In the genomic region with DNA sequence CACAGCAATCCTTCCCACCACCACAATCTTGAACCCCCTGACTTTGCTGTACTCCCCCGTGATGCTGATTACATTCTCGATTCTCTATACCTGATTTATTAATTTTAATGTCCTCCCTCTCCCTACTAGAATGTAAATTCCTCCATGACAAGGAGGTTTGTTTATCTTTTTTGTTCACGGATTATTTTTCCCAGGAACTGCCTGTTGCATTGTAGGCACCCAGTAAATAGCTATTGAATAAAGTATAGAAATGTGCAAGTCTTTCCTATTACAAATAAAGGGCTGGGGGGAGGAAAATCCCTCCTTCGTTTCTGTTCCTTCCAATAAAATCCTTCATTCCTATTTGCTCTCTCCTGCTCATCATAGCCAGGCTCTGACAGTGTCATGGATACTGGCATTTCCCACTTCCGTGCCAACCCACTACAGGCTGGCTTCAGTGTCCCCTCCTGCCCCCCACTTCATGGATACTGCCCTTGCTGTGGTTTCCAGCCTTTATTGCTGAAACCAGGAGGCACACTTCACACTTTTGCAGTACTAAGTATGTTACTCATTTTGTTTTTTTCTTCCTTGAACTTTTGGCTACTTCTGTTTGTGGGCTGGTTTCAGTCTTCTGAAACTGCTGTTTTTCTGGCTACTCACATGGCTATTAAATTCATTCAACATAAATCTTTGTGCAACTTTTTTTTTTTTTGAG, we compare ENCODE assay signal across 11 cellular contexts. TPM values are rescaled to one million over a fixed set of nuclear protein-coding genes. Genes with fewer than 3 reads are reported as not detected.
DNase-seq lines count a peak whose midpoint lies in the region; ATAC-seq and TF ChIP-seq lines count a peak whose summit lies in the region.
"Had no signal": no experiment of that assay in that cellular context is flagged by ENCODE, and none has a peak within 500 bp of the region (broad histone marks: within the 10 kb centered on the region; RNA-seq: fewer than 3 reads in every experiment).

No MANE protein-coding gene starts in this region.

- H3K27ac Mint-ChIP-seq in CD4-positive, CD25-positive, alpha-beta regulatory T cell = peak overlapping the region in 2 of 3 donors; percentile 4 to 82
- H3K27ac Mint-ChIP-seq: activated naive CD4-positive, alpha-beta T cell treated with anti-CD3 and anti-CD28 coated beads, Interleukin-2, amount 10 ng/mL, durations not matched to agents 7 days and 5 days had no signal

- CTCF ChIA-PET in Panc1 (lab: Charles Lee) = no interaction called here

- H3K36me3 Mint-ChIP-seq in CD4-positive, CD25-positive, alpha-beta regulatory T cell = no peaks in the 10 kb centered on the region
- H3K36me3 Mint-ChIP-seq: activated naive CD4-positive, alpha-beta T cell treated with anti-CD3 and anti-CD28 coated beads, Interleukin-2, amount 10 ng/mL, durations not matched to agents 7 days and 5 days had no signal

- H3K4me3 ChIP-seq in CD4-positive, CD25-positive, alpha-beta regulatory T cell (ENCODE audit: low read depth, low read length) = no peak overlapping the region
- H3K4me3 ChIP-seq in Panc1 (ENCODE audit: low read depth in 2 of 2, low read length in 2 of 2) (no peak overlapping the region), fibroblast of mammary gland (ENCODE audit: control insufficient read depth, low read depth, low read length) (no peak overlapping the region)

- H3K27me3 ChIP-seq in CD4-positive, CD25-positive, alpha-beta regulatory T cell (ENCODE audit: control insufficient read depth, insufficient read depth, low read length) = no peaks in the 10 kb centered on the region
- no peaks in the 10 kb centered on the region for H3K27me3 ChIP-seq in Panc1 (ENCODE audit: control insufficient read depth, insufficient read depth, low read length)
- H3K27me3 ChIP-seq in foreskin keratinocyte = no peaks in the 10 kb centered on the region

- in situ Hi-C loops in Panc1 (cut with HindIII; ENCODE audit: low pct_unique_long_range_greater_than_20kb, low sequenced_read_pairs) = no loop called here

- no peak for TF ChIP-seq CTCF in Panc1 (IDR thresholded peaks at IDR 0.05)
- no peak for TF ChIP-seq CTCF in fibroblast of mammary gland (conservative IDR thresholded peaks at IDR 0.05; ENCODE audit: control insufficient read depth, insufficient read depth, low read depth, low read length)
- no peak for TF ChIP-seq CTCF in foreskin keratinocyte (conservative IDR thresholded peaks at IDR 0.05)

- peak overlapping the region in 2 of 4 donors; percentile 33 to 43 for H3K4me3 Mint-ChIP-seq in CD4-positive, CD25-positive, alpha-beta regulatory T cell
- H3K4me3 Mint-ChIP-seq: activated naive CD4-positive, alpha-beta T cell treated with anti-CD3 and anti-CD28 coated beads, Interleukin-2, amount 10 ng/mL, durations not matched to agents 7 days and 5 days had no signal

- no peaks in the 10 kb centered on the region for H3K27me3 Mint-ChIP-seq in CD4-positive, CD25-positive, alpha-beta regulatory T cell
- H3K27me3 Mint-ChIP-seq: activated naive CD4-positive, alpha-beta T cell treated with anti-CD3 and anti-CD28 coated beads, Interleukin-2, amount 10 ng/mL, durations not matched to agents 7 days and 5 days had no signal

- intact Hi-C loops in Panc1 (cut with micrococcal nuclease; ENCODE audit: unreplicated experiment) = loop anchor here (10.0 kb wide), 1 partner anchor 117 kb away; no protein-coding TSS in a partner anchor

- ATAC-seq in CD4-positive, CD25-positive, alpha-beta regulatory T cell (ENCODE audit: low read depth in 2 of 2) = no peak
- ATAC-seq in Panc1 = peak; percentile 63; the same call in 1 of the 2 replicates
- ATAC-seq in HG02970 (IDR thresholded peaks at IDR 0.05; ENCODE audit: low FRiP score, unreplicated experiment) = no peak
- no peak for ATAC-seq in foreskin keratinocyte
- ATAC-seq in GM18873 (IDR thresholded peaks at IDR 0.05; ENCODE audit: low FRiP score, unreplicated experiment) = no peak
- no peak for ATAC-seq in GM21515 (IDR thresholded peaks at IDR 0.05; ENCODE audit: unreplicated experiment)

- H3K4me1 Mint-ChIP-seq in CD4-positive, CD25-positive, alpha-beta regulatory T cell = peaks cover 17 to 36% (median 25%) of the 10 kb centered on the region in 4 donors

- H3K9me3 ChIP-seq in CD4-positive, CD25-positive, alpha-beta regulatory T cell (ENCODE audit: control insufficient read depth in 2 of 2, low read length in 2 of 2) = no peaks in the 10 kb centered on the region
- no peaks in the 10 kb centered on the region for H3K9me3 ChIP-seq in Panc1 (ENCODE audit: control insufficient read depth, insufficient read depth, low read depth, low read length)

- BruUV-seq in Panc1 (replicated peaks; lab: Mats Ljungman, UMichigan) = no TSS peak

- H3K27ac ChIP-seq in CD4-positive, CD25-positive, alpha-beta regulatory T cell (ENCODE audit: insufficient read depth, low read length, poor library complexity, severe bottlenecking) = no peak overlapping the region
- H3K27ac ChIP-seq in Panc1 (ENCODE audit: low read length) (no peak overlapping the region), foreskin keratinocyte (no peak overlapping the region)

- H3K4me1 ChIP-seq in CD4-positive, CD25-positive, alpha-beta regulatory T cell (ENCODE audit: control insufficient read depth, insufficient read depth, low read length, poor library complexity, severe bottlenecking) = no peaks in the 10 kb centered on the region
- H3K4me1 ChIP-seq in Panc1 (ENCODE audit: control insufficient read depth, insufficient read depth, low read length) (peaks cover 13% of the 10 kb centered on the region), foreskin keratinocyte (peaks cover 7% of the 10 kb centered on the region)

- POLR2A ChIA-PET in Panc1 (lab: Charles Lee) = no interaction called here

- no peak for DNase-seq in CD4-positive, CD25-positive, alpha-beta regulatory T cell
- DNase-seq in Panc1 (ENCODE audit: low read depth, low spot score) (no peak), fibroblast of mammary gland (ENCODE audit: low read depth) (peak; percentile 80), pons (ENCODE audit: low spot score) (peak; percentile 37), foreskin keratinocyte (no peak)
- DNase-seq: activated naive CD4-positive, alpha-beta T cell treated with anti-CD3 and anti-CD28 coated beads, Interleukin-2, amount 10 ng/mL, durations not matched to agents 7 days and 5 days; DMS153; NCI-H146 had no signal

- H3K36me3 ChIP-seq in CD4-positive, CD25-positive, alpha-beta regulatory T cell (ENCODE audit: control insufficient read depth, insufficient read depth, low read length) = no peaks in the 10 kb centered on the region
- H3K36me3 ChIP-seq in Panc1 (ENCODE audit: control insufficient read depth, insufficient read depth, low read length) = no peaks in the 10 kb centered on the region

- H3K9me3 Mint-ChIP-seq in CD4-positive, CD25-positive, alpha-beta regulatory T cell = no peaks in the 10 kb centered on the region
- H3K9me3 Mint-ChIP-seq: activated naive CD4-positive, alpha-beta T cell treated with anti-CD3 and anti-CD28 coated beads, Interleukin-2, amount 10 ng/mL, durations not matched to agents 7 days and 5 days had no signal

RNA-seq across cellular contexts. Expression of gene KIF1B, which starts 7.5 kb away (rescaled TPM):
- 26.6 TPM for total RNA-seq in CD4-positive, CD25-positive, alpha-beta regulatory T cell
- polyA plus RNA-seq in CD4-positive, CD25-positive, alpha-beta regulatory T cell = 1 to 10 TPM in 3 of 4 donors, under 1 TPM in 1; 0.79 to 2.3 (median 2.0) TPM
- total RNA-seq in Panc1 (2021; ENCODE audit: unreplicated experiment) = 33.0 TPM
- 14.9 TPM for polyA plus RNA-seq in Panc1 (2012; ENCODE audit: insufficient read length)
- total RNA-seq in foreskin keratinocyte = 24.9 and 26.2 TPM in 2 replicates
- polyA plus RNA-seq in foreskin keratinocyte = 4.5 and 4.9 TPM in 2 replicates

Comparison
In these comparisons a context has a peak if more than half of its experiments do, and no peak if none do; other contexts are left out.
1. DNase-seq: peak in fibroblast of mammary gland (single experiment) and pons (single experiment); none in CD4-positive, CD25-positive, alpha-beta regulatory T cell (0 of 3), Panc1 (single experiment) and foreskin keratinocyte (0 of 2).